In genomic region chrX:79367907-79368306, GRCh38 we compare ENCODE assay signal across 11 cellular contexts. TPM values are rescaled to one million over a fixed set of nuclear protein-coding genes. Genes with fewer than 3 reads are reported as not detected.
A peak's percentile ranks its signal among the peaks of the same experiment; 100 is the strongest.
DNase-seq lines count a peak whose midpoint lies in the region; ATAC-seq and TF ChIP-seq lines count a peak whose summit lies in the region.
"Had no signal": no experiment of that assay in that cellular context is flagged by ENCODE, and none has a peak within 500 bp of the region (broad histone marks: within the 10 kb centered on the region; RNA-seq: fewer than 3 reads in every experiment).

No MANE protein-coding gene starts in this region.

- peak overlapping the region; percentile 79; the same call in 1 of the 2 replicates for H3K27ac ChIP-seq in MM.1S (ENCODE audit: low read length)
- H3K27ac ChIP-seq: colonic mucosa had no signal

- no peaks in the 10 kb centered on the region for H3K36me3 ChIP-seq in ES-I3 (ENCODE audit: insufficient read depth, low read length)
- no peaks in the 10 kb centered on the region for H3K36me3 ChIP-seq in MM.1S (replicated peaks; ENCODE audit: insufficient read depth, low read length)
- H3K36me3 ChIP-seq in HAP-1 (replicated peaks): no peaks in the 10 kb centered on the region
- H3K36me3 ChIP-seq: colonic mucosa had no signal

- H3K4me1 ChIP-seq in ES-I3 (ENCODE audit: insufficient read depth, low read length) (peaks cover 8% of the 10 kb centered on the region), MM.1S (ENCODE audit: low read length) (peaks cover 3% of the 10 kb centered on the region; the same call in 1 of the 2 replicates), HAP-1 (peaks cover 19% of the 10 kb centered on the region)
- H3K4me1 ChIP-seq: Caco-2, colonic mucosa had no signal

- no peaks in the 10 kb centered on the region for H3K27me3 ChIP-seq in MM.1S (replicated peaks; ENCODE audit: insufficient read depth, low read length)
- no peaks in the 10 kb centered on the region for H3K27me3 ChIP-seq in HAP-1 (ENCODE audit: low read depth)
- H3K27me3 ChIP-seq: colonic mucosa had no signal

- in situ Hi-C loops in HAP-1 (cut with MboI; ENCODE audit: low sequenced_read_pairs): loop anchor here (5.0 kb wide), 1 partner anchor 71 kb away; no protein-coding TSS in a partner anchor

- TF ChIP-seq CTCF in MM.1S (IDR thresholded peaks at IDR 0.05; ENCODE audit: low read length) (no peak), neural crest cell (conservative IDR thresholded peaks at IDR 0.05) (no peak)

- H4K20me1 ChIP-seq in MM.1S (ENCODE audit: insufficient read depth, low read length): no peaks in the 10 kb centered on the region

- H3F3A ChIP-seq in MM.1S (ENCODE audit: insufficient read depth, low read length): peaks cover 10% of the 10 kb centered on the region

- no peak overlapping the region for H3K27ac Mint-ChIP-seq in neural crest cell (ENCODE audit: unreplicated experiment)

- H2AFZ ChIP-seq in MM.1S (ENCODE audit: low read length): peak overlapping the region; percentile 87

- no peaks in the 10 kb centered on the region for H3K9me3 ChIP-seq in ES-I3 (ENCODE audit: control insufficient read depth, insufficient read depth, low read length)
- H3K9me3 ChIP-seq in MM.1S (replicated peaks; ENCODE audit: insufficient read depth, low read length): no peaks in the 10 kb centered on the region
- no peaks in the 10 kb centered on the region for H3K9me3 ChIP-seq in HAP-1
- H3K9me3 ChIP-seq: Caco-2, colonic mucosa had no signal

- ATAC-seq in HG02759 (IDR thresholded peaks at IDR 0.05; ENCODE audit: unreplicated experiment) (no peak), HG03571 (IDR thresholded peaks at IDR 0.05; ENCODE audit: unreplicated experiment) (no peak)

- H3K4me1 Mint-ChIP-seq in neural crest cell: peaks cover 11% of the 10 kb centered on the region

- peaks cover 2% of the 10 kb centered on the region for H3K9me3 Mint-ChIP-seq in neural crest cell

- H3K27me3 Mint-ChIP-seq in neural crest cell (ENCODE audit: low read depth): peaks cover 34% of the 10 kb centered on the region

- peak overlapping the region; percentile 69 for H3K4me2 ChIP-seq in MM.1S (ENCODE audit: low read depth, low read length)

- peak overlapping the region; percentile 75; the same call in 1 of the 2 replicates for H3K4me3 ChIP-seq in MM.1S (ENCODE audit: low read length)
- no peak overlapping the region for H3K4me3 ChIP-seq in HAP-1

- peak overlapping the region; percentile 82 for H3K4me3 Mint-ChIP-seq in neural crest cell

- H3K79me2 ChIP-seq in MM.1S (ENCODE audit: low read length): peaks cover 5% of the 10 kb centered on the region; the same call in 1 of the 2 replicates

- H3K36me3 Mint-ChIP-seq in neural crest cell (ENCODE audit: low read depth): no peaks in the 10 kb centered on the region

- DNase-seq in MM.1S: peak; percentile 19
- peak; percentile 5 for DNase-seq in dermis blood vessel endothelial cell
- DNase-seq in neural crest cell (ENCODE audit: low read depth, low spot score): no peak
- no peak for DNase-seq in globus pallidus (ENCODE audit: low spot score)
- DNase-seq in HAP-1 (ENCODE audit: low spot score in 2 of 2): no peak
- DNase-seq: Caco-2, RPMI8226 had no signal

- H3K9me2 ChIP-seq in MM.1S (replicated peaks; ENCODE audit: insufficient read depth, low read length): no peaks in the 10 kb centered on the region

- peak overlapping the region; percentile 48; the same call in 1 of the 2 replicates for H3K9ac ChIP-seq in ES-I3 (ENCODE audit: low read depth, low read length)
- peak overlapping the region; percentile 53; the same call in 1 of the 2 replicates for H3K9ac ChIP-seq in MM.1S (ENCODE audit: low read length)

RNA-seq across cellular contexts. Expression of gene ITM2A, which starts 0.8 kb away (rescaled TPM):
- total RNA-seq in dermis blood vessel endothelial cell (39.5 and 63.8 TPM in 2 replicates), neural crest cell (0.59 and 0.93 TPM in 2 replicates)
- total RNA-seq: Caco-2 had no signal

Comparison
In these comparisons a context has a peak if more than half of its experiments do, and no peak if none do; other contexts are left out.
1. DNase-seq: peak in MM.1S (single experiment) and dermis blood vessel endothelial cell (single experiment); none in neural crest cell (single experiment), globus pallidus (single experiment) and HAP-1 (0 of 2).
2. RNA of gene ITM2A, which starts 0.8 kb away (total RNA-seq): 39.5 to 63.8 TPM in dermis blood vessel endothelial cell; 0.59 to 0.93 TPM in neural crest cell; every median in the first group is over 10 times any median in the second.